8 cellular contexts compared by ENCODE assay signal in genomic region chr12:96233941-96234461, GRCh38. TPM values are rescaled to one million over a fixed set of nuclear protein-coding genes. Genes with fewer than 3 reads are reported as not detected.
DNase-seq lines count a peak whose midpoint lies in the region; ATAC-seq lines count a peak whose summit lies in the region.

No MANE protein-coding gene starts in this region.

- no peaks in the 10 kb centered on the region for H3K27me3 ChIP-seq in trophoblast cell (ENCODE audit: insufficient read depth, low read length)

- no peak overlapping the region for H4K8ac ChIP-seq in trophoblast cell (ENCODE audit: low read depth, low read length)

- peaks cover 15% of the 10 kb centered on the region in 2 experiments for H3K36me3 ChIP-seq in trophoblast cell (ENCODE audit: control insufficient read depth in 1 of 2, insufficient read depth in 2 of 2, low read length in 2 of 2)

- no peak overlapping the region for H2AFZ ChIP-seq in trophoblast cell (ENCODE audit: insufficient read depth, low read length, poor library complexity)

- no peaks in the 10 kb centered on the region for H3K9me3 ChIP-seq in trophoblast cell (ENCODE audit: insufficient read depth, low read depth, low read length)

- H2BK120ac ChIP-seq in trophoblast cell (ENCODE audit: insufficient read depth, low read length, poor library complexity), result no peak overlapping the region

- H3K18ac ChIP-seq in trophoblast cell (ENCODE audit: low read length), result no peak overlapping the region

- DNase-seq in Daoy (ENCODE audit: low read depth), result peak; percentile 84
- peak in 54 of 56 donors; percentile 45 to 97 (median 88) for DNase-seq in amygdala (lab: John Stamatoyannopoulos, UW)
- peak; percentile 93 for DNase-seq in cardiac septum (ENCODE audit: low spot score)
- DNase-seq in retina, result peak; percentile 71
- DNase-seq in NCI-H510A (lab: John Stamatoyannopoulos, UW), result no peak
- DNase-seq in trophoblast cell, result no peak
- no peak for DNase-seq in epidermal melanocyte (ENCODE audit: insufficient read length, low spot score)

- no peaks in the 10 kb centered on the region for H3K79me2 ChIP-seq in trophoblast cell (ENCODE audit: control insufficient read depth, insufficient read depth, low read length, poor library complexity)

- H4K12ac ChIP-seq in trophoblast cell (ENCODE audit: low read depth, low read length), result no peak overlapping the region

- no peak overlapping the region for H3K23ac ChIP-seq in trophoblast cell (ENCODE audit: low read length)

- peaks cover 19 to 25% of the 10 kb centered on the region in 2 experiments for H3K4me1 ChIP-seq in trophoblast cell (ENCODE audit: control insufficient read depth in 1 of 2, insufficient read depth in 2 of 2, low read length in 2 of 2)

- H3K4me3 ChIP-seq in trophoblast cell (ENCODE audit: low read depth, low read length), result no peak overlapping the region

- intact Hi-C loops in cardiac septum (cut with DNase I), result no loop called here

- H3K79me1 ChIP-seq in trophoblast cell (ENCODE audit: low read length), result no peaks in the 10 kb centered on the region

- no peak overlapping the region for H2BK12ac ChIP-seq in trophoblast cell (ENCODE audit: low read length)

- no peak overlapping the region for H2BK5ac ChIP-seq in trophoblast cell (ENCODE audit: low read depth, low read length, poor library complexity)

- ATAC-seq in HG03354 (IDR thresholded peaks at IDR 0.05; ENCODE audit: poor library complexity, severe bottlenecking, unreplicated experiment), result no peak

- H2AK5ac ChIP-seq in trophoblast cell (ENCODE audit: low read length), result no peak overlapping the region

- no peak overlapping the region for H3K27ac ChIP-seq in trophoblast cell (ENCODE audit: low read depth, low read length)

- H3K4ac ChIP-seq in trophoblast cell (ENCODE audit: low read depth, low read length), result no peak overlapping the region

- WGBS in trophoblast cell (ENCODE audit: extremely low coverage, insufficient coverage, insufficient read length), result no CpG with 5 or more reads among the region's 15 CpGs

- no peak overlapping the region for H4K91ac ChIP-seq in trophoblast cell (ENCODE audit: low read depth, low read length)

- H3K4me2 ChIP-seq in trophoblast cell (ENCODE audit: low read length), result no peak overlapping the region

- H3K9ac ChIP-seq in trophoblast cell (ENCODE audit: low read length), result no peak overlapping the region

- H3K14ac ChIP-seq in trophoblast cell (ENCODE audit: low read length), result no peak overlapping the region

RNA-seq across cellular contexts. Expression of gene ELK3, which starts 39.8 kb away (rescaled TPM):
- total RNA-seq in Daoy (2014; rRNA removed; shearing (Covaris generic)), result 26.0 and 27.4 TPM in 2 replicates
- 18.6 TPM for total RNA-seq in cardiac septum
- polyA plus RNA-seq in trophoblast cell (2013), result 35.5 and 36.8 TPM in 2 replicates

Comparison
In these comparisons a context has a peak if more than half of its experiments do, and no peak if none do; other contexts are left out.
1. DNase-seq: peak in Daoy (single experiment), amygdala (54 of 56), cardiac septum (single experiment) and retina (single experiment); none in NCI-H510A (single experiment), trophoblast cell (0 of 2) and epidermal melanocyte (single experiment).